Comparison of ENCODE assay signal across 23 cellular contexts in genomic region chrX:11380187-11380586, GRCh38.
DNase-seq lines count a peak whose midpoint lies in the region; ATAC-seq and TF ChIP-seq lines count a peak whose summit lies in the region.
"Had no signal": no experiment of that assay in that cellular context is flagged by ENCODE, and none has a peak within 500 bp of the region (broad histone marks: within the 10 kb centered on the region; RNA-seq: fewer than 3 reads in every experiment).

No MANE protein-coding gene starts in this region.

- TF ChIP-seq CTCF in coronary artery (IDR thresholded peaks at IDR 0.05) (no peak), left ventricle myocardium inferior (IDR thresholded peaks at IDR 0.05; ENCODE audit: borderline replicate concordance) (no peak), sigmoid colon (IDR thresholded peaks at IDR 0.05) (no peak)

- DNase-seq in EH (ENCODE audit: low read depth), result peak; percentile 33
- DNase-seq in coronary artery (ENCODE audit: low spot score), result no peak
- DNase-seq in left ventricle myocardium inferior, result no peak
- DNase-seq in sigmoid colon, result no peak
- no peak for DNase-seq in NCI-H1092 (lab: John Stamatoyannopoulos, UW)
- no peak for DNase-seq in NCI-H2171 (lab: John Stamatoyannopoulos, UW)
- DNase-seq in hypothalamus (lab: John Stamatoyannopoulos, UW), result no peak
- DNase-seq: activated naive CD4-positive, alpha-beta T cell treated with anti-CD3 and anti-CD28 coated beads, Interleukin-2, amount 10 ng/mL, durations not matched to agents 7 days and 5 days; DMS53; effector memory CD8-positive, alpha-beta T cell; heart right ventricle; KBM-7; kidney glomerular epithelial cell; NCI-H1105 treated with DMSO at 0.1 percent for 48 hours; NCI-H2227 treated with DMSO at 0.1 percent for 48 hours; ovary; SHP77; stomach; T-helper 2 cell had no signal

- peak overlapping the region; percentile 42 to 73 for H3K27ac ChIP-seq in coronary artery
- peak overlapping the region; percentile 38 for H3K27ac ChIP-seq in left ventricle myocardium inferior (replicated peaks)
- peak overlapping the region in 3 of 4 donors; percentile 28 to 77 (median 67) for H3K27ac ChIP-seq in sigmoid colon
- H3K27ac ChIP-seq: BLaER1, ovary had no signal

- no peaks in the 10 kb centered on the region for H3K9me3 ChIP-seq in left ventricle myocardium inferior (replicated peaks)
- no peaks in the 10 kb centered on the region for H3K9me3 ChIP-seq in sigmoid colon
- H3K9me3 ChIP-seq: breast epithelium, heart right ventricle, ovary had no signal

- no peak for ATAC-seq in HG03520 (IDR thresholded peaks at IDR 0.05; ENCODE audit: unreplicated experiment)
- ATAC-seq: activated CD4-positive, CD25-positive, alpha-beta regulatory T cell treated with anti-CD3 and anti-CD28 coated beads, Interleukin-2, amount 50 U/mL, for 24 hours; effector memory CD8-positive, alpha-beta T cell had no signal

- H3K4me3 ChIP-seq in coronary artery (no peak overlapping the region), left ventricle myocardium inferior (no peak overlapping the region), sigmoid colon (no peak overlapping the region)
- H3K4me3 ChIP-seq: BLaER1, breast epithelium, heart right ventricle, ovary, stomach had no signal

- H3K27me3 ChIP-seq in left ventricle myocardium inferior (ENCODE audit: low read depth), result no peaks in the 10 kb centered on the region
- no peaks in the 10 kb centered on the region for H3K27me3 ChIP-seq in sigmoid colon
- H3K27me3 ChIP-seq: ovary, stomach had no signal

- WGBS in sigmoid colon, 2 donors, result 73 to 76% methylated on average over 6 of the region's 6 CpGs

- no peak for TF ChIP-seq POLR2A in sigmoid colon (IDR thresholded peaks at IDR 0.05)

- H3K36me3 ChIP-seq in left ventricle myocardium inferior (no peaks in the 10 kb centered on the region), sigmoid colon (no peaks in the 10 kb centered on the region)
- H3K36me3 ChIP-seq: BLaER1, breast epithelium, heart right ventricle, ovary, stomach had no signal

- intact Hi-C loops in left ventricle myocardium inferior (cut with micrococcal nuclease), result no loop called here
- intact Hi-C loops in sigmoid colon (cut with DNase I), result loop anchor here (5.0 kb wide), 1 partner anchor 152 kb away; no protein-coding TSS in a partner anchor

- no peak for TF ChIP-seq EP300 in sigmoid colon (IDR thresholded peaks at IDR 0.05)

- no peaks in the 10 kb centered on the region for H3K4me1 ChIP-seq in left ventricle myocardium inferior
- peaks cover 0 to 25% (median 9%) of the 10 kb centered on the region in 4 donors for H3K4me1 ChIP-seq in sigmoid colon
- H3K4me1 ChIP-seq: BLaER1, breast epithelium had no signal
